Comparison of ENCODE assay signal across 22 cellular contexts in the genomic region with DNA sequence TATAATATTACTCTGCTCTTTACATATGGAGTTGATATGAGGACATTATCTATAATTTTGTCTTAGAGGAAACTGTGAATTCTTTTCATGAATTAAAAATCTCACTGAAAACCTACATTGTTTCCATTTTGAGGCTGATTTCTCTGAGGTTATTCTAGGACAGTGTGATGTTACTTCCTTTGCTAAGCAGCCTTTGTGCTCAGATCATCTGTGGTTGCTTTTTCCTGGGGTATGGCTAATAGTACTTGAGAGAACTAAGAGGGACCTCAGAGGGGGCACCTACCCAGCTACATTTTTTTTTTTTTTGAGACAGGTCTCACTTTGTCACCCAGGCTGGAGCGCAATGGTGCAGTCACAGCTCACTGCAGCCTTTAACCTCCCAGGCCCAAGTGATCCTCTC. TPM values are rescaled to one million over a fixed set of nuclear protein-coding genes. Genes with fewer than 3 reads are reported as not detected.
"Had no signal": no experiment of that assay in that cellular context is flagged by ENCODE, and none has a peak within 500 bp of the region (broad histone marks: within the 10 kb centered on the region; RNA-seq: fewer than 3 reads in every experiment).

No MANE protein-coding gene starts in this region.

- DNase-seq: activated CD4-positive, alpha-beta T cell treated with anti-CD3 and anti-CD28 coated beads for 4 hours; activated CD4-positive, alpha-beta T cell treated with anti-CD3 and anti-CD28 coated beads, Interleukin-2, amount 50 U/mL, for 48 hours; activated CD4-positive, CD25-positive, alpha-beta regulatory T cell; activated gamma-delta T cell treated with Interleukin-2 at 50 U/mL for 16 hours; activated T-cell treated with anti-CD3 and anti-CD28 coated beads, Interleukin-2, amount 50 U/mL, for 1 hour; colonic mucosa; heart right ventricle; islet precursor cell; left cardiac atrium; pancreas; psoas muscle; stimulated activated CD4-positive, alpha-beta T cell treated with anti-CD3 and anti-CD28 coated beads, Interleukin-4, amount 100 ng/mL, for 24 hours; stimulated activated naive CD4-positive, alpha-beta T cell treated with Interleukin-2 at 50 U/mL for 16 hours; upper lobe of left lung had no signal

- H3K9me3 ChIP-seq: breast epithelium, colonic mucosa, heart right ventricle, neutrophil, pancreas, psoas muscle, right atrium auricular region, thoracic aorta, upper lobe of left lung had no signal

- H3K4me3 Mint-ChIP-seq: memory B cell; nephron; T-helper 1 cell treated with Interleukin-12 subunit alpha and Interleukin-12 subunit beta and Interleukin-4 antibody, amounts not matched to agents 30 μg/mL and 1 μg/mL, for 36 hours had no signal

- H3K9me3 Mint-ChIP-seq: activated naive CD4-positive, alpha-beta T cell treated with anti-CD3 and anti-CD28 coated beads, Interleukin-2, amount 50 U/mL, for 72 hours; memory B cell; nephron; T-helper 1 cell treated with Interleukin-12 subunit alpha and Interleukin-12 subunit beta and Interleukin-4 antibody, amounts not matched to agents 30 μg/mL and 1 μg/mL, for 36 hours had no signal

- H3K27me3 Mint-ChIP-seq: memory B cell had no signal

- H3K36me3 ChIP-seq: breast epithelium, colonic mucosa had no signal

- H3K36me3 Mint-ChIP-seq: activated naive CD4-positive, alpha-beta T cell treated with anti-CD3 and anti-CD28 coated beads, Interleukin-2, amount 50 U/mL, for 72 hours had no signal

- H3K4me3 ChIP-seq: breast epithelium, colonic mucosa, heart right ventricle, pancreas, psoas muscle, right atrium auricular region, thoracic aorta, upper lobe of left lung had no signal

- H3K27ac Mint-ChIP-seq: memory B cell; nephron; T-helper 1 cell treated with Interleukin-12 subunit alpha and Interleukin-12 subunit beta and Interleukin-4 antibody, amounts not matched to agents 30 μg/mL and 1 μg/mL, for 36 hours had no signal

- H3K27me3 ChIP-seq: breast epithelium, colonic mucosa, heart right ventricle, neutrophil, pancreas, right atrium auricular region, upper lobe of left lung had no signal

- H3K4me1 Mint-ChIP-seq: memory B cell, nephron had no signal

- ATAC-seq: activated naive CD4-positive, alpha-beta T cell treated with anti-CD3 and anti-CD28 coated beads, Interleukin-2, amount 50 U/mL, for 72 hours; heart right ventricle; left cardiac atrium; pancreas; psoas muscle had no signal

- H3K27ac ChIP-seq: breast epithelium, colonic mucosa, heart right ventricle, neutrophil, pancreas, psoas muscle, right atrium auricular region, thoracic aorta, upper lobe of left lung had no signal

- H3K4me1 ChIP-seq: breast epithelium, colonic mucosa, heart right ventricle, pancreas, psoas muscle, right atrium auricular region, upper lobe of left lung had no signal

RNA-seq across cellular contexts. Expression of gene MPP4, which starts 8.7 kb away (rescaled TPM):
- total RNA-seq: activated naive CD4-positive, alpha-beta T cell treated with anti-CD3 and anti-CD28 coated beads, Interleukin-2, amount 50 U/mL, for 72 hours; colonic mucosa had no signal
